9 cellular contexts compared by ENCODE assay signal in genomic region chr11:65027213-65028067, GRCh38. TPM values are rescaled to one million over a fixed set of nuclear protein-coding genes. Genes with fewer than 3 reads are reported as not detected.
A peak's percentile ranks its signal among the peaks of the same experiment; 100 is the strongest.
DNase-seq lines count a peak whose midpoint lies in the region; ATAC-seq, FAIRE-seq and TF ChIP-seq lines count a peak whose summit lies in the region.
"Had no signal": no experiment of that assay in that cellular context is flagged by ENCODE, and none has a peak within 500 bp of the region (broad histone marks: within the 10 kb centered on the region; RNA-seq: fewer than 3 reads in every experiment).

Gene SNX15, plus strand, starts transcription at chr11:65027439. Its CDS starts 99 bp downstream, at chr11:65027538.

- peak; percentile 25 to 71 (median 35) for TF ChIP-seq CTCF in keratinocyte (optimal IDR thresholded peaks at IDR 0.05 in 1 of 3, IDR thresholded peaks at IDR 0.05 in 1 of 3, conservative IDR thresholded peaks at IDR 0.05 in 1 of 3; ENCODE audit: extremely low read depth in 1 of 3, insufficient read depth in 2 of 3, low read length in 3 of 3)

- H3K9me3 ChIP-seq in keratinocyte (ENCODE audit: control insufficient read depth, low read depth, low read length): no peaks in the 10 kb centered on the region

- H3K4me3 Mint-ChIP-seq in central memory CD8-positive, alpha-beta T cell: peak within 1 kb of the TSS; percentile 48

- FAIRE-seq in keratinocyte (lab: Jason Lieb, UNC): no peak
- FAIRE-seq: islet of Langerhans had no signal

- no peaks in the 10 kb centered on the region for H3K79me2 ChIP-seq in keratinocyte (ENCODE audit: control insufficient read depth, insufficient read depth, low read length)

- no peaks in the 10 kb centered on the region for H3K27me3 ChIP-seq in keratinocyte (ENCODE audit: control insufficient read depth, extremely low read depth, insufficient read depth, low read length)

- H3K9me1 ChIP-seq in keratinocyte (ENCODE audit: control insufficient read depth, extremely low read depth, insufficient read depth, low read length): no peaks in the 10 kb centered on the region

- no peaks in the 10 kb centered on the region for H4K20me1 ChIP-seq in keratinocyte (ENCODE audit: control insufficient read depth, extremely low read depth, insufficient read depth, low read length)

- H3K4me3 ChIP-seq in keratinocyte (ENCODE audit: control insufficient read depth in 2 of 3, extremely low read depth in 1 of 3, insufficient read depth in 2 of 3, low read depth in 1 of 3, low read length in 3 of 3): peak within 1 kb of the TSS; percentile 60 to 80 (median 80)

- peaks cover 0 to 4% of the 10 kb centered on the region in 2 experiments for H3K36me3 ChIP-seq in keratinocyte (ENCODE audit: control insufficient read depth in 2 of 2, extremely low read depth in 1 of 2, insufficient read depth in 2 of 2, low read length in 2 of 2)

- no peaks in the 10 kb centered on the region for H3K9me3 Mint-ChIP-seq in central memory CD8-positive, alpha-beta T cell

- peaks cover 10% of the 10 kb centered on the region for H3K36me3 Mint-ChIP-seq in central memory CD8-positive, alpha-beta T cell (ENCODE audit: insufficient read depth)

- peak within 1 kb of the TSS; percentile 99 for H3K4me2 ChIP-seq in keratinocyte (ENCODE audit: control insufficient read depth, extremely low read depth, insufficient read depth, low read depth, low read length)

- peak within 1 kb of the TSS; percentile 23 for H3K27ac Mint-ChIP-seq in central memory CD8-positive, alpha-beta T cell (ENCODE audit: low read depth)

- peaks cover 14% of the 10 kb centered on the region for H3K4me1 ChIP-seq in keratinocyte (ENCODE audit: control insufficient read depth, extremely low read depth, insufficient read depth, low read length)

- peaks cover 14% of the 10 kb centered on the region for H3K4me1 Mint-ChIP-seq in central memory CD8-positive, alpha-beta T cell

- peak within 1 kb of the TSS; percentile 67 for H3K27ac ChIP-seq in keratinocyte (ENCODE audit: control insufficient read depth, insufficient read depth, low read length)

- H2AFZ ChIP-seq in keratinocyte (ENCODE audit: control insufficient read depth, low read length): peak within 1 kb of the TSS; percentile 93

- DNase-seq in AG20443 (ENCODE audit: low spot score): peak; percentile 95
- DNase-seq in NCI-H345 treated with DMSO at 0.1 percent for 48 hours (lab: John Stamatoyannopoulos, UW; ENCODE audit: unreplicated experiment): peak; percentile 97
- peak; percentile 90 for DNase-seq in activated CD4-positive, CD25-positive, alpha-beta regulatory T cell treated with anti-CD3 and anti-CD28 coated beads, Interleukin-2, amount 50 U/mL, for 16 hours (ENCODE audit: low read depth, low spot score)
- DNase-seq in central memory CD8-positive, alpha-beta T cell (ENCODE audit: low spot score in 2 of 2): peak; percentile 66 to 87
- peak; percentile 62 for DNase-seq in keratinocyte (ENCODE audit: low read depth, low spot score)
- DNase-seq in stimulated activated CD4-positive, alpha-beta T cell treated with anti-CD3 and anti-CD28 coated beads, Interleukin-15, amount 100 ng/mL, for 1 hour (ENCODE audit: low read depth in 1 of 2, low spot score in 1 of 2): peak; percentile 68 to 82

- dilution Hi-C loops in keratinocyte (cut with MboI; ENCODE audit: extremely low pct_ligation_motif_present, low sequenced_read_pairs): no loop called here

- H3K9ac ChIP-seq in keratinocyte (ENCODE audit: control insufficient read depth, extremely low read depth, insufficient read depth, low read length): peak within 1 kb of the TSS; percentile 78

- ATAC-seq in GM19025 (IDR thresholded peaks at IDR 0.05; ENCODE audit: low read depth, unreplicated experiment): peak; percentile 84
- peak; percentile 83 for ATAC-seq in HG03342 (IDR thresholded peaks at IDR 0.05; ENCODE audit: unreplicated experiment)
- peak; percentile 90 for ATAC-seq in central memory CD8-positive, alpha-beta T cell (replicated peaks; ENCODE audit: extremely low read depth, poor library complexity, severe bottlenecking)

- H3K27me3 Mint-ChIP-seq in central memory CD8-positive, alpha-beta T cell: no peaks in the 10 kb centered on the region

RNA-seq across cellular contexts. Expression of gene SNX15, which starts in this region (rescaled TPM):
- polyA plus RNA-seq in keratinocyte: 1.8 to 11.2 TPM (median 8.3 TPM) in 3 replicates
- 1.0 TPM for polyA plus RNA-seq in keratinocyte (2011; ENCODE audit: low read depth)
- 7.2 and 9.8 TPM in 2 replicates for polyA plus RNA-seq in keratinocyte (2011; cell fraction: cytosol; rRNA removed)
- polyA plus RNA-seq in keratinocyte (2011; cell fraction: nucleus; rRNA removed): 6.2 and 9.9 TPM in 2 replicates
- 8.9 and 13.0 TPM in 2 replicates for polyA plus RNA-seq in keratinocyte (2012; ENCODE audit: low replicate concordance)
- 3.9 to 8.8 TPM (median 5.0 TPM) in 3 replicates for polyA minus RNA-seq in keratinocyte
- 6.1 TPM for polyA minus RNA-seq in keratinocyte (2011; cell fraction: cytosol; rRNA and poly(A)+ RNA removed)
- polyA minus RNA-seq in keratinocyte (2011; cell fraction: nucleus; rRNA and poly(A)+ RNA removed): 1.5 and 4.3 TPM in 2 replicates

Comparison
In these comparisons a context has a peak if more than half of its experiments do, and no peak if none do; other contexts are left out.
1. Peak in every context shown above with its lines: DNase-seq, ATAC-seq, H3K4me3 ChIP-seq and H3K27ac ChIP-seq.